In the genomic region with DNA sequence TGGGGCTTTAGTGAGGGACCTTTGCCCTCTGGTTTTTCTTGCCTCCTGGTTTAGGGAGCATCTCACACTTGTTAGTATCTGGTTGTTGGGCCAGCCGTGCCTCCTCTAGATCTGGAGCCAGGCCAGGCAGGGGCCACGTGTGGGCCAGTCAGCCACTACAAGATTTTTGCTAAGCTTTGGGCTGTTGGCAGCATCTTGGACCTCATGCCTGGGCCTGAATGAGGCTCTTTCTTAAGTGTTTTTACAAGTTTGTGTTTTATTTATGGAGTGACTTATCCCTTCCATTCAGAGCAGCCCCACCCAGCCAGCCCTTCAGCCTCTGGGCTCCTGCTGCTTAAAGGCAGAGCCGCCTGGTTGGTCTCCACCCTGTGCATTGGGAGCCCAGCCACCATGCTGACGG, we compare ENCODE assay signal across 8 cellular contexts. TPM values are rescaled to one million over a fixed set of nuclear protein-coding genes. Genes with fewer than 3 reads are reported as not detected.
DNase-seq lines count a peak whose midpoint lies in the region; ATAC-seq and TF ChIP-seq lines count a peak whose summit lies in the region.

No MANE protein-coding gene starts in this region.

- H3K27ac ChIP-seq in SK-N-SH (ENCODE audit: low read depth in 2 of 2, low read length in 1 of 2): peak overlapping the region in 1 of 2 experiments; percentile 87; a peak in 2 of 4 replicates
- H3K27ac ChIP-seq in heart right ventricle: peak overlapping the region in 9 of 10 donors; percentile 17 to 100 (median 95)
- peak overlapping the region; percentile 96 for H3K27ac ChIP-seq in subcutaneous abdominal adipose tissue (ENCODE audit: low read depth, low read length)

- H3K27me3 ChIP-seq in SK-N-SH (ENCODE audit: insufficient read depth): no peaks in the 10 kb centered on the region
- no peaks in the 10 kb centered on the region for H3K27me3 ChIP-seq in heart right ventricle
- H3K27me3 ChIP-seq in subcutaneous abdominal adipose tissue (ENCODE audit: control insufficient read depth in 5 of 5, insufficient read depth in 4 of 5, low read length in 5 of 5): no peaks in the 10 kb centered on the region

- no peak for TF ChIP-seq RAD21 in SK-N-SH (IDR thresholded peaks at IDR 0.05; ENCODE audit: low read length)

- no peak for TF ChIP-seq EP300 in SK-N-SH (IDR thresholded peaks at IDR 0.05; ENCODE audit: borderline replicate concordance in 1 of 2, low read depth in 1 of 2, low read length in 1 of 2)

- H3K4me3 ChIP-seq in SK-N-SH (ENCODE audit: low read depth in 2 of 2, low read length in 1 of 2) (no peak overlapping the region), heart right ventricle (no peak overlapping the region), subcutaneous abdominal adipose tissue (ENCODE audit: low read depth in 1 of 5, low read length in 5 of 5) (peak overlapping the region in 1 of 5 donors; percentile 11)

- POLR2A ChIA-PET in SK-N-SH (lab: Yijun Ruan, JAX): no interaction called here

- no peak for DNase-seq in SK-N-SH
- DNase-seq in activated naive CD4-positive, alpha-beta T cell treated with anti-CD3 and anti-CD28 coated beads, Interleukin-2, amount 10 ng/mL, durations not matched to agents 7 days and 5 days: no peak
- no peak for DNase-seq in heart right ventricle
- no peak for DNase-seq in NCI-H524 (lab: John Stamatoyannopoulos, UW)
- no peak for DNase-seq in effector CD8-positive, alpha-beta T cell (lab: John Stamatoyannopoulos, UW)
- no peak for DNase-seq in SK-N-DZ (ENCODE audit: low spot score)

- H3K36me3 ChIP-seq in SK-N-SH (replicated peaks in 1 of 2; ENCODE audit: control insufficient read depth in 1 of 2, insufficient read depth in 2 of 2, low read length in 1 of 2): peaks cover 9 to 29% of the 10 kb centered on the region in 2 experiments
- peaks cover 0 to 58% (median 0%) of the 10 kb centered on the region in 9 donors for H3K36me3 ChIP-seq in heart right ventricle
- peaks cover 0 to 19% (median 12%) of the 10 kb centered on the region in 5 donors for H3K36me3 ChIP-seq in subcutaneous abdominal adipose tissue (ENCODE audit: control insufficient read depth in 5 of 5, insufficient read depth in 5 of 5, low read length in 5 of 5)

- intact Hi-C loops in heart right ventricle (cut with DNase I): loop anchor here in 2 of 10 donors (5.0 kb wide), 1 partner anchor 44 kb away; no protein-coding TSS in a partner anchor

- H3K9me3 ChIP-seq in SK-N-SH: no peaks in the 10 kb centered on the region
- no peaks in the 10 kb centered on the region for H3K9me3 ChIP-seq in heart right ventricle
- no peaks in the 10 kb centered on the region for H3K9me3 ChIP-seq in subcutaneous abdominal adipose tissue (ENCODE audit: control insufficient read depth in 5 of 5, low read length in 5 of 5)

- TF ChIP-seq CTCF in SK-N-SH (IDR thresholded peaks at IDR 0.05) (no peak), heart right ventricle (IDR thresholded peaks at IDR 0.05) (no peak)

- 75% methylated on average over 4 of the region's 4 CpGs for WGBS in SK-N-SH (ENCODE audit: low lambda C conversion rate)
- 53 to 63% methylated on average over 4 of the region's 4 CpGs for WGBS in heart right ventricle, 2 donors

- peak overlapping the region; percentile 33 for H3K4me3 Mint-ChIP-seq in activated naive CD4-positive, alpha-beta T cell treated with anti-CD3 and anti-CD28 coated beads, Interleukin-2, amount 10 ng/mL, durations not matched to agents 7 days and 5 days

- ATAC-seq in SK-N-SH treated with all-trans-retinoic acid at 6 μM for 48 hours: no peak
- peak in 1 of 8 donors; percentile 1 for ATAC-seq in heart right ventricle

- H4K20me1 ChIP-seq in SK-N-SH (ENCODE audit: insufficient read depth): peaks cover 20% of the 10 kb centered on the region

- H3K9ac ChIP-seq in SK-N-SH (peak overlapping the region; percentile 81; the same call in 1 of the 2 replicates), subcutaneous abdominal adipose tissue (ENCODE audit: low read length in 5 of 5) (peak overlapping the region in 1 of 5 donors; percentile 49)

- CTCF ChIA-PET in SK-N-SH (lab: Yijun Ruan, JAX): interaction anchor here (1.2 to 9.5 kb wide), 7 partner anchors 9 to 176 kb away, joined by 3 to 204 read pairs (median 25); partner anchors contain the start of genes CD52, CEP85 and ZNF593
- CTCF ChIA-PET in activated naive CD4-positive, alpha-beta T cell treated with anti-CD3 and anti-CD28 coated beads, Interleukin-2, amount 10 ng/mL, durations not matched to agents 7 days and 5 days (lab: Charles Lee): interaction anchor here (1.0 to 18.0 kb wide), 4 partner anchors 9 to 113 kb away, joined by 3 to 632 read pairs (median 44); partner anchors contain the start of gene CD52

- H3K27ac Mint-ChIP-seq in activated naive CD4-positive, alpha-beta T cell treated with anti-CD3 and anti-CD28 coated beads, Interleukin-2, amount 10 ng/mL, durations not matched to agents 7 days and 5 days: peak overlapping the region; percentile 92

- peaks cover 42% of the 10 kb centered on the region for H3K79me2 ChIP-seq in SK-N-SH (ENCODE audit: insufficient read depth)

- no peaks in the 10 kb centered on the region for H3K9me2 ChIP-seq in SK-N-SH

- peaks cover 62% of the 10 kb centered on the region for H3K36me3 Mint-ChIP-seq in activated naive CD4-positive, alpha-beta T cell treated with anti-CD3 and anti-CD28 coated beads, Interleukin-2, amount 10 ng/mL, durations not matched to agents 7 days and 5 days

- peaks cover 55% of the 10 kb centered on the region for H3F3A ChIP-seq in SK-N-SH (replicated peaks; ENCODE audit: insufficient read depth)

- H3K4me1 ChIP-seq in SK-N-SH (ENCODE audit: control insufficient read depth in 1 of 2, insufficient read depth in 2 of 2, low read depth in 1 of 2, low read length in 1 of 2): peaks cover 36 to 59% of the 10 kb centered on the region in 2 experiments; a peak in 3 of 4 replicates
- H3K4me1 ChIP-seq in heart right ventricle: peaks cover 21 to 97% (median 67%) of the 10 kb centered on the region in 9 donors
- peaks cover 18 to 76% (median 66%) of the 10 kb centered on the region in 5 donors for H3K4me1 ChIP-seq in subcutaneous abdominal adipose tissue (ENCODE audit: control insufficient read depth in 5 of 5, insufficient read depth in 5 of 5, low read length in 5 of 5)

- H2AFZ ChIP-seq in SK-N-SH (ENCODE audit: low read depth): no peak overlapping the region

- peak overlapping the region; percentile 95 for H3K4me2 ChIP-seq in SK-N-SH

- no peaks in the 10 kb centered on the region for H3K9me3 Mint-ChIP-seq in activated naive CD4-positive, alpha-beta T cell treated with anti-CD3 and anti-CD28 coated beads, Interleukin-2, amount 10 ng/mL, durations not matched to agents 7 days and 5 days

- peaks cover 80% of the 10 kb centered on the region for H3K4me1 Mint-ChIP-seq in activated naive CD4-positive, alpha-beta T cell treated with anti-CD3 and anti-CD28 coated beads, Interleukin-2, amount 10 ng/mL, durations not matched to agents 7 days and 5 days

- H3K27me3 Mint-ChIP-seq in activated naive CD4-positive, alpha-beta T cell treated with anti-CD3 and anti-CD28 coated beads, Interleukin-2, amount 10 ng/mL, durations not matched to agents 7 days and 5 days: no peaks in the 10 kb centered on the region

TF ChIP-seq in SK-N-SH, 30 proteins besides CTCF, POLR2A, EP300 and RAD21 (continues in another document):
- TF ChIP-seq EZH2phosphoT487 (IDR thresholded peaks at IDR 0.05; ENCODE audit: borderline replicate concordance, low read depth): no peak

RNA-seq across cellular contexts. Expression of gene SH3BGRL3, which starts 1.6 kb away (rescaled TPM):
- polyA plus RNA-seq in SK-N-SH (2012; rRNA removed) (131 and 202 TPM in 2 replicates), heart right ventricle (100 to 1,000 TPM in 1 of 2 donors, 10 to 100 TPM in 1; 96.3 to 153 TPM)
- 152 and 168 TPM in 2 replicates for polyA plus RNA-seq in SK-N-SH (2012; cell fraction: cytosol; rRNA removed)
- 42.7 and 49.7 TPM in 2 replicates for polyA plus RNA-seq in SK-N-SH (2012; cell fraction: nucleus; rRNA removed)
- total RNA-seq in heart right ventricle: 100 to 1,000 TPM in 1 of 10 donors, 10 to 100 TPM in 9; 18.4 to 116 (median 25.2) TPM
- polyA plus RNA-seq in SK-N-DZ (2014; cell fraction: cytosol; rRNA removed): 9.1 and 15.6 TPM in 2 replicates
- polyA plus RNA-seq in SK-N-DZ (2014; cell fraction: nucleus; rRNA removed): 4.0 and 8.9 TPM in 2 replicates

RNA-seq across cellular contexts. Expression of gene UBXN11, which starts 28.1 kb away (rescaled TPM):
- polyA plus RNA-seq in SK-N-SH (2012; rRNA removed) (30.6 and 35.3 TPM in 2 replicates), heart right ventricle (10 to 100 TPM; 12.3 to 20.2 TPM)
- 5.8 and 8.5 TPM in 2 replicates for polyA plus RNA-seq in SK-N-SH (2012; cell fraction: cytosol; rRNA removed)
- 201 and 211 TPM in 2 replicates for polyA plus RNA-seq in SK-N-SH (2012; cell fraction: nucleus; rRNA removed)
- 10 to 100 TPM in 2 of 10 donors, 1 to 10 TPM in 8; 5.4 to 14.1 (median 7.1) TPM for total RNA-seq in heart right ventricle
- polyA plus RNA-seq in SK-N-DZ (2014; cell fraction: cytosol; rRNA removed): 4.8 and 5.1 TPM in 2 replicates
- 52.0 and 62.5 TPM in 2 replicates for polyA plus RNA-seq in SK-N-DZ (2014; cell fraction: nucleus; rRNA removed)

RNA-seq across cellular contexts. Expression of gene CD52, which starts 39.5 kb away (rescaled TPM):
- not detected in 2 replicates for polyA plus RNA-seq in SK-N-SH (2012; rRNA removed)
- not detected in 2 replicates for polyA plus RNA-seq in SK-N-SH (2012; cell fraction: cytosol; rRNA removed)
- polyA plus RNA-seq in SK-N-SH (2012; cell fraction: nucleus; rRNA removed): not detected in 2 replicates
- total RNA-seq in heart right ventricle: 10 to 100 TPM in 2 of 10 donors, 1 to 10 TPM in 8; 1.9 to 62.6 (median 5.1) TPM
- 10 to 100 TPM in 1 of 2 donors, 1 to 10 TPM in 1; 9.3 to 25.2 TPM for polyA plus RNA-seq in heart right ventricle
- not detected in 2 replicates for polyA plus RNA-seq in SK-N-DZ (2014; cell fraction: cytosol; rRNA removed)
- polyA plus RNA-seq in SK-N-DZ (2014; cell fraction: nucleus; rRNA removed): not detected in 2 replicates

RNA-seq across cellular contexts. Expression of gene CEP85, which starts 44.3 kb away (rescaled TPM):
- polyA plus RNA-seq in SK-N-SH (2012; rRNA removed) (12.1 and 16.6 TPM in 2 replicates), heart right ventricle (10 to 100 TPM in 1 of 2 donors, 1 to 10 TPM in 1; 7.0 to 30.9 TPM)
- polyA plus RNA-seq in SK-N-SH (2012; cell fraction: cytosol; rRNA removed): 6.1 and 9.2 TPM in 2 replicates
- 24.1 and 38.1 TPM in 2 replicates for polyA plus RNA-seq in SK-N-SH (2012; cell fraction: nucleus; rRNA removed)
- 10 to 100 TPM; 29.9 to 74.5 (median 53.8) TPM for total RNA-seq in heart right ventricle
- 34.0 and 39.5 TPM in 2 replicates for polyA plus RNA-seq in SK-N-DZ (2014; cell fraction: cytosol; rRNA removed)
- 75.2 and 82.4 TPM in 2 replicates for polyA plus RNA-seq in SK-N-DZ (2014; cell fraction: nucleus; rRNA removed)

Comparison
In these comparisons a context has a peak if more than half of its experiments do, and no peak if none do; other contexts are left out.
1. RNA of gene CD52, which starts 39.5 kb away (polyA plus RNA-seq): 9.3 to 25.2 TPM in heart right ventricle; not detected in SK-N-SH; every median in the first group is over 4 times any median in the second.